ENCODE assay signal across 1 cellular context in genomic region chr9:89310486-89311345, GRCh38.
TF ChIP-seq lines count a peak whose summit lies in the region.

CKS2 (plus strand) TSS chr9:89311195; CDS start chr9:89311293, 98 bp downstream.

TF ChIP-seq in WTC11, 78 proteins besides CTCF, POLR2A, EP300 and RAD21 (continued from another document):
- TF ChIP-seq E2F5 (CRISPR knock-in tag; IDR thresholded peaks at IDR 0.05), result 0 out of 2 replicates have a peak, but pooled peaks have one; percentile 51
- no peak for TF ChIP-seq MLX (CRISPR knock-in tag; IDR thresholded peaks at IDR 0.05)
- TF ChIP-seq ZNF263 (CRISPR knock-in tag; IDR thresholded peaks at IDR 0.05; ENCODE audit: low read depth), result no peak
- 0 out of 2 replicates have a peak, but pooled peaks have one; percentile 25 for TF ChIP-seq ZNF532 (CRISPR knock-in tag; IDR thresholded peaks at IDR 0.05; ENCODE audit: borderline replicate concordance)
- no peak for TF ChIP-seq TEAD4 (CRISPR knock-in tag; IDR thresholded peaks at IDR 0.05)
- TF ChIP-seq CREB1 (CRISPR knock-in tag; IDR thresholded peaks at IDR 0.05), result peak; percentile 24; the same call in 1 of the 2 replicates
- 0 out of 2 replicates have a peak, but pooled peaks have one; percentile 52 for TF ChIP-seq RELA (CRISPR knock-in tag; IDR thresholded peaks at IDR 0.05; ENCODE audit: borderline replicate concordance)
- peak; percentile 84 for TF ChIP-seq FOXK1 (CRISPR knock-in tag; IDR thresholded peaks at IDR 0.05)
- TF ChIP-seq TEAD1 (CRISPR knock-in tag; IDR thresholded peaks at IDR 0.05), result no peak; the same call in 1 of the 2 replicates
- TF ChIP-seq CBFB (CRISPR knock-in tag; IDR thresholded peaks at IDR 0.05; ENCODE audit: low read depth), result peak; percentile 85; the same call in 1 of the 2 replicates
- TF ChIP-seq SMAD3 (CRISPR knock-in tag; IDR thresholded peaks at IDR 0.05; ENCODE audit: borderline replicate concordance), result 0 out of 2 replicates have a peak, but pooled peaks have one; percentile 64
- TF ChIP-seq OVOL2 (CRISPR knock-in tag; IDR thresholded peaks at IDR 0.05; ENCODE audit: borderline replicate concordance), result no peak
- no peak; the same call in 1 of the 2 replicates for TF ChIP-seq ZBTB43 (CRISPR knock-in tag; IDR thresholded peaks at IDR 0.05)
- peak; percentile 52; the same call in 1 of the 2 replicates for TF ChIP-seq ESRRA (CRISPR knock-in tag; IDR thresholded peaks at IDR 0.05; ENCODE audit: borderline replicate concordance)
- peak; percentile 92 for TF ChIP-seq NFYB (CRISPR knock-in tag; conservative IDR thresholded peaks at IDR 0.05; ENCODE audit: low read depth)
- peak; percentile 79 for TF ChIP-seq JUN (CRISPR knock-in tag; IDR thresholded peaks at IDR 0.05)
- peak; percentile 19; the same call in 1 of the 2 replicates for TF ChIP-seq ZNF232 (CRISPR knock-in tag; IDR thresholded peaks at IDR 0.05)
- peak; percentile 74; the same call in 1 of the 2 replicates for TF ChIP-seq ZNF416 (CRISPR knock-in tag; IDR thresholded peaks at IDR 0.05)
- TF ChIP-seq PRDM15 (CRISPR knock-in tag; IDR thresholded peaks at IDR 0.05), result 0 out of 2 replicates have a peak, but pooled peaks have one; percentile 32
- no peak for TF ChIP-seq IRF1 (CRISPR knock-in tag; IDR thresholded peaks at IDR 0.05)
- no peak for TF ChIP-seq NR3C1 (CRISPR knock-in tag; conservative IDR thresholded peaks at IDR 0.05; ENCODE audit: low read depth)
